Comparison of ENCODE assay signal across 1 cellular context in genomic region chr6:145865175-145865574, GRCh38.
TF ChIP-seq lines count a peak whose summit lies in the region.

No MANE protein-coding gene starts in this region.

TF ChIP-seq in WTC11, 78 proteins besides CTCF, POLR2A, EP300 and RAD21 (continued from another document):
- TF ChIP-seq ZNF532 (CRISPR knock-in tag; IDR thresholded peaks at IDR 0.05; ENCODE audit: borderline replicate concordance) (no peak), MAX (CRISPR knock-in tag; IDR thresholded peaks at IDR 0.05) (no peak), TP53 (CRISPR knock-in tag; IDR thresholded peaks at IDR 0.05) (no peak), E2F1 (CRISPR knock-in tag; IDR thresholded peaks at IDR 0.05) (no peak), TEAD1 (CRISPR knock-in tag; IDR thresholded peaks at IDR 0.05) (no peak), SOX15 (CRISPR knock-in tag; IDR thresholded peaks at IDR 0.05) (no peak)
TF ChIP-seq in WTC11: peak in this region for 0.
